19 cellular contexts compared by ENCODE assay signal in the genomic region with DNA sequence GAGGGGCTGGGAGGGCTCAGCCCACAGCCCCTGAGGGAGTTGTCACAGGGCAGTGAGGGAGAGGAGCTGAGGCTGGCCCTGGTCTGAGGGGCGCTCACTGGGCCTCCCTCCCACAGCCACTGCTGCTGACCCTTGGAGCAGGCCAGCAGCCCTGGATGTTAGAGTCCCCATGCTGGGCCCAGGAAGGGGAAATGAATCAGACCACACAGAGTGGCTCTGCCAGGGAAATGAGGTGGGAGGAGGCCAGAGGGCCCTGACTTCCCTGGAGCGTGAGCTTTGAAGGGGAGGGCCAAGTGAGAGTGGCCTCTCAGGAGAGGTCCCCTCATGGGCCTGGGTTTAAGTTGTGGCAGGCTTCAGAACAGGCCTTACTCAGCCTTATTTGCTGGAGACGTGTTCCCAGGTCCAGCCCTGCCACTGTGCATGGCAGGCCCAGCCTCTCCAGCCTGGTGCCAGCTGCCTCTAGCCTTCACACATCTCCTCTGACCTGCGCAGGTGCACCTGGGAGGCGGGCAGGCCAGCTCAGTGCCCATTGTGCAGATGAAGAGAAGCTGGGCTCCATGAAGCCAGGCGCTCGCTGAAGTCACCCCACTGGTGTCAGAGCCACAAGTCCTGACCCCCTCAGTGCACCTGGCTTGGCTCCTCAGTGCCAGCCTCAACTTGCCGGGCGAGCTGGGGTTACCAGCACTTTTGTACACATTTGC. TPM values are rescaled to one million over a fixed set of nuclear protein-coding genes. Genes with fewer than 3 reads are reported as not detected.
DNase-seq lines count a peak whose midpoint lies in the region; ATAC-seq and TF ChIP-seq lines count a peak whose summit lies in the region.
"Had no signal": no experiment of that assay in that cellular context is flagged by ENCODE, and none has a peak within 500 bp of the region (broad histone marks: within the 10 kb centered on the region; RNA-seq: fewer than 3 reads in every experiment).

No MANE protein-coding gene starts in this region.

- H3K27ac ChIP-seq in Panc1 (ENCODE audit: low read length) (no peak overlapping the region), esophagus (ENCODE audit: low read depth in 2 of 2, low read length in 1 of 2) (peak overlapping the region; percentile 83 to 94), psoas muscle (peak overlapping the region; percentile 30)
- H3K27ac ChIP-seq: adrenal gland, colonic mucosa, ovary, Peyer's patch had no signal

- no peaks in the 10 kb centered on the region for H3K4me1 Mint-ChIP-seq in activated CD4-positive, alpha-beta T cell treated with anti-CD3 and anti-CD28 coated beads for 36 hours
- H3K4me1 Mint-ChIP-seq: activated T-helper 17 cell treated with anti-CD3 and anti-CD28 coated beads, Interleukin-2, amount 50 U/mL, for 72 hours; stimulated activated naive B cell treated with anti-CD40 and anti-IgM and Interleukin-4, amounts not matched to agents 10 μg/mL and 1 μg/mL and 100 μg/mL, for 72 hours had no signal

- in situ Hi-C loops in Panc1 (cut with HindIII; ENCODE audit: low pct_unique_long_range_greater_than_20kb, low sequenced_read_pairs) = no loop called here

- no peak for TF ChIP-seq CTCF in Panc1 (IDR thresholded peaks at IDR 0.05)
- no peak for TF ChIP-seq CTCF in psoas muscle (IDR thresholded peaks at IDR 0.05)

- no peaks in the 10 kb centered on the region for H3K9me3 Mint-ChIP-seq in activated CD4-positive, alpha-beta T cell treated with anti-CD3 and anti-CD28 coated beads for 36 hours (ENCODE audit: low read depth)
- H3K9me3 Mint-ChIP-seq: activated T-helper 17 cell treated with anti-CD3 and anti-CD28 coated beads, Interleukin-2, amount 50 U/mL, for 72 hours; stimulated activated naive B cell treated with anti-CD40 and anti-IgM and Interleukin-4, amounts not matched to agents 10 μg/mL and 1 μg/mL and 100 μg/mL, for 72 hours had no signal

- H3K36me3 ChIP-seq in Panc1 (ENCODE audit: control insufficient read depth, insufficient read depth, low read length) = no peaks in the 10 kb centered on the region
- peaks cover 5 to 22% of the 10 kb centered on the region in 2 donors for H3K36me3 ChIP-seq in esophagus (ENCODE audit: control insufficient read depth in 2 of 2, insufficient read depth in 2 of 2, low read length in 1 of 2)
- H3K36me3 ChIP-seq in psoas muscle (ENCODE audit: insufficient read depth in 1 of 2, low read depth in 1 of 2) = peaks cover 0 to 29% of the 10 kb centered on the region in 2 donors
- H3K36me3 ChIP-seq: adrenal gland, colonic mucosa, ovary, Peyer's patch had no signal

- no peak overlapping the region for H3K27ac Mint-ChIP-seq in activated CD4-positive, alpha-beta T cell treated with anti-CD3 and anti-CD28 coated beads for 36 hours
- H3K27ac Mint-ChIP-seq: activated T-helper 17 cell treated with anti-CD3 and anti-CD28 coated beads, Interleukin-2, amount 50 U/mL, for 72 hours; stimulated activated naive B cell treated with anti-CD40 and anti-IgM and Interleukin-4, amounts not matched to agents 10 μg/mL and 1 μg/mL and 100 μg/mL, for 72 hours had no signal

- CTCF ChIA-PET in Panc1 (lab: Charles Lee) = no interaction called here
- CTCF ChIA-PET in activated CD4-positive, alpha-beta T cell treated with anti-CD3 and anti-CD28 coated beads for 36 hours (lab: Charles Lee) = interaction anchor here (0.7 to 1.3 kb wide), 4 partner anchors 9 to 232 kb away, joined by 3 to 5 read pairs (median 3); no protein-coding TSS in a partner anchor

- ATAC-seq in Panc1 = 0 out of 2 replicates have a peak, but pooled peaks have one; percentile 48
- no peak for ATAC-seq in psoas muscle
- no peak for ATAC-seq in activated CD4-positive, alpha-beta T cell treated with anti-CD3 and anti-CD28 coated beads for 36 hours
- ATAC-seq: activated T-helper 17 cell treated with anti-CD3 and anti-CD28 coated beads, Interleukin-2, amount 50 U/mL, for 72 hours; mucosa of descending colon; stimulated activated naive B cell treated with anti-CD40 and anti-IgM and Interleukin-4, amounts not matched to agents 10 μg/mL and 1 μg/mL and 100 μg/mL, for 72 hours had no signal

- H3K9me3 ChIP-seq in Panc1 (ENCODE audit: control insufficient read depth, insufficient read depth, low read depth, low read length) (no peaks in the 10 kb centered on the region), esophagus (ENCODE audit: control insufficient read depth in 2 of 2, insufficient read depth in 1 of 2, low read depth in 1 of 2, low read length in 1 of 2) (no peaks in the 10 kb centered on the region), psoas muscle (no peaks in the 10 kb centered on the region)
- H3K9me3 ChIP-seq: adrenal gland, colonic mucosa, mucosa of descending colon, ovary, Peyer's patch had no signal

- H3K27me3 ChIP-seq in Panc1 (ENCODE audit: control insufficient read depth, insufficient read depth, low read length) (no peaks in the 10 kb centered on the region), esophagus (ENCODE audit: control insufficient read depth in 1 of 2, insufficient read depth in 2 of 2, low read length in 2 of 2) (no peaks in the 10 kb centered on the region), psoas muscle (ENCODE audit: insufficient read depth in 3 of 3, low read length in 2 of 3) (no peaks in the 10 kb centered on the region)
- H3K27me3 ChIP-seq: adrenal gland, colonic mucosa, ovary, Peyer's patch had no signal

- peaks cover 7% of the 10 kb centered on the region for H3K36me3 Mint-ChIP-seq in activated CD4-positive, alpha-beta T cell treated with anti-CD3 and anti-CD28 coated beads for 36 hours (ENCODE audit: low read depth)

- no peak overlapping the region for H3K4me3 Mint-ChIP-seq in activated CD4-positive, alpha-beta T cell treated with anti-CD3 and anti-CD28 coated beads for 36 hours
- H3K4me3 Mint-ChIP-seq: activated T-helper 17 cell treated with anti-CD3 and anti-CD28 coated beads, Interleukin-2, amount 50 U/mL, for 72 hours; stimulated activated naive B cell treated with anti-CD40 and anti-IgM and Interleukin-4, amounts not matched to agents 10 μg/mL and 1 μg/mL and 100 μg/mL, for 72 hours had no signal

- H3K4me3 ChIP-seq in Panc1 (ENCODE audit: low read depth in 2 of 2, low read length in 2 of 2) (no peak overlapping the region), esophagus (ENCODE audit: low read depth in 1 of 2, low read length in 2 of 2) (no peak overlapping the region), psoas muscle (no peak overlapping the region)
- H3K4me3 ChIP-seq: adrenal gland, colonic mucosa, mucosa of descending colon, ovary, Peyer's patch, smooth muscle cell had no signal

- POLR2A ChIA-PET in Panc1 (lab: Charles Lee) = no interaction called here
- POLR2A ChIA-PET in activated CD4-positive, alpha-beta T cell treated with anti-CD3 and anti-CD28 coated beads for 36 hours (lab: Charles Lee) = no interaction called here

- DNase-seq in Daoy (ENCODE audit: low read depth) (peak; percentile 36), Panc1 (ENCODE audit: low read depth, low spot score) (no peak), psoas muscle (peak in 1 of 2 donors; percentile 29), NCI-H446 (lab: John Stamatoyannopoulos, UW) (no peak), NCI-H1436 (lab: John Stamatoyannopoulos, UW) (no peak), NCI-H2196 treated with DMSO at 0.1 percent for 48 hours (lab: John Stamatoyannopoulos, UW; ENCODE audit: unreplicated experiment) (no peak)
- no peak for DNase-seq in activated CD4-positive, alpha-beta T cell treated with anti-CD3 and anti-CD28 coated beads for 36 hours
- DNase-seq: adrenal gland; colonic mucosa; erythroblast; mucosa of descending colon; NCI-H2029 treated with DMSO at 0.1 percent for 48 hours; NCI-H774; ovary; Peyer's patch; stimulated activated naive B cell treated with anti-CD40 and anti-IgM and Interleukin-4, amounts not matched to agents 10 μg/mL and 1 μg/mL and 100 μg/mL, for 72 hours had no signal

- H3K4me1 ChIP-seq in Panc1 (ENCODE audit: control insufficient read depth, insufficient read depth, low read length) (no peaks in the 10 kb centered on the region), esophagus (ENCODE audit: control insufficient read depth in 2 of 2, insufficient read depth in 2 of 2, low read length in 1 of 2) (peaks cover 13 to 41% of the 10 kb centered on the region in 2 donors), psoas muscle (peaks cover 27% of the 10 kb centered on the region)
- H3K4me1 ChIP-seq: Peyer's patch had no signal

- WGBS in esophagus, 2 donors = 61 to 71% methylated on average over 9 of the region's 9 CpGs
- 81 to 91% (median 87%) methylated on average over 7 to 9 of the region's 9 CpGs for WGBS in psoas muscle, 3 donors

- intact Hi-C loops in Panc1 (cut with micrococcal nuclease; ENCODE audit: unreplicated experiment) (no loop called here), psoas muscle (cut with DNase I) (no loop called here)
- intact Hi-C loops in activated CD4-positive, alpha-beta T cell treated with anti-CD3 and anti-CD28 coated beads for 36 hours (cut with DNase I, micrococcal nuclease) = no loop called here

- no TSS peak for BruUV-seq in Panc1 (replicated peaks; lab: Mats Ljungman, UMichigan)

- H3K27me3 Mint-ChIP-seq in activated CD4-positive, alpha-beta T cell treated with anti-CD3 and anti-CD28 coated beads for 36 hours = no peaks in the 10 kb centered on the region
- H3K27me3 Mint-ChIP-seq: activated T-helper 17 cell treated with anti-CD3 and anti-CD28 coated beads, Interleukin-2, amount 50 U/mL, for 72 hours; stimulated activated naive B cell treated with anti-CD40 and anti-IgM and Interleukin-4, amounts not matched to agents 10 μg/mL and 1 μg/mL and 100 μg/mL, for 72 hours had no signal

RNA-seq across cellular contexts. Expression of a gene that starts 15.4 kb away (rescaled TPM):
- 12.9 and 13.7 TPM in 2 replicates for total RNA-seq in Daoy (2014; rRNA removed; shearing (Covaris generic))
- total RNA-seq in Panc1 (2021; ENCODE audit: unreplicated experiment) (12.7 TPM), psoas muscle (100 to 1,000 TPM in 1 of 4 donors, 10 to 100 TPM in 3; 27.7 to 110 (median 65.3) TPM)
- 27.1 TPM for polyA plus RNA-seq in Panc1 (2012; ENCODE audit: insufficient read length)
- polyA plus RNA-seq in esophagus (10 to 100 TPM; 53.8 to 65.8 TPM), psoas muscle (10 to 100 TPM; 25.7 to 52.5 (median 41.1) TPM)
- 10 to 100 TPM; 25.6 to 34.9 TPM for total RNA-seq in activated CD4-positive, alpha-beta T cell treated with anti-CD3 and anti-CD28 coated beads for 36 hours
